Comparison of ENCODE assay signal across 10 cellular contexts in genomic region chr4:87502580-87503238, GRCh38. TPM values are rescaled to one million over a fixed set of nuclear protein-coding genes. Genes with fewer than 3 reads are reported as not detected.
DNase-seq lines count a peak whose midpoint lies in the region; ATAC-seq and TF ChIP-seq lines count a peak whose summit lies in the region.
"Had no signal": no experiment of that assay in that cellular context is flagged by ENCODE, and none has a peak within 500 bp of the region (broad histone marks: within the 10 kb centered on the region; RNA-seq: fewer than 3 reads in every experiment).

No MANE protein-coding gene starts in this region.

- H3K4me3 ChIP-seq in body of pancreas (no peak overlapping the region), transverse colon (no peak overlapping the region), OCI-LY7 (ENCODE audit: low read depth, low read length, poor library complexity, severe bottlenecking) (no peak overlapping the region)

- in situ Hi-C loops in transverse colon (cut with MboI; ENCODE audit: low pct_ligation_motif_present in 1 of 4, low pct_unique_long_range_greater_than_20kb in 1 of 4, low sequenced_read_pairs in 3 of 4) = no loop called here

- CTCF ChIA-PET in OCI-LY7 (lab: Charles Lee; ENCODE audit: unreplicated experiment) = no interaction called here

- no peaks in the 10 kb centered on the region for H3K9me2 ChIP-seq in OCI-LY7 (ENCODE audit: insufficient read depth, low read length)

- H3K79me2 ChIP-seq in OCI-LY7 (ENCODE audit: insufficient read depth, low read depth, low read length) = no peaks in the 10 kb centered on the region

- H3K4me1 ChIP-seq in body of pancreas = no peaks in the 10 kb centered on the region
- H3K4me1 ChIP-seq in transverse colon = peaks cover 0 to 41% (median 13%) of the 10 kb centered on the region in 4 donors
- no peaks in the 10 kb centered on the region for H3K4me1 ChIP-seq in OCI-LY7 (ENCODE audit: insufficient read depth, low read length, poor library complexity, severe bottlenecking)

- H3K27me3 ChIP-seq in body of pancreas = no peaks in the 10 kb centered on the region
- H3K27me3 ChIP-seq in transverse colon = no peaks in the 10 kb centered on the region

- no peak overlapping the region for H3K4me2 ChIP-seq in OCI-LY7 (ENCODE audit: low read length)

- H3K27ac ChIP-seq in body of pancreas = peak overlapping the region in 2 of 4 donors; percentile 5 to 29
- H3K27ac ChIP-seq in transverse colon = peak overlapping the region; percentile 5 to 12 (median 7)
- no peak overlapping the region for H3K27ac ChIP-seq in OCI-LY7 (ENCODE audit: low read depth, low read length, poor library complexity, severe bottlenecking)

- H2AFZ ChIP-seq in OCI-LY7 (ENCODE audit: low read length) = no peak overlapping the region

- ATAC-seq in body of pancreas = peak; percentile 59

- POLR2A ChIA-PET in OCI-LY7 (lab: Charles Lee) = no interaction called here

- peak; percentile 11 for DNase-seq in NCI-H2196 (lab: John Stamatoyannopoulos, UW; ENCODE audit: unreplicated experiment)
- DNase-seq in NCI-H2196 treated with DMSO at 0.1 percent for 48 hours (lab: John Stamatoyannopoulos, UW; ENCODE audit: unreplicated experiment) = no peak
- no peak for DNase-seq in body of pancreas
- DNase-seq in iris pigment epithelial cell (ENCODE audit: low read depth) = peak; percentile 70
- DNase-seq in transverse colon = no peak
- DNase-seq in central memory CD4-positive, alpha-beta T cell = no peak
- DNase-seq in OCI-LY7 (ENCODE audit: low spot score) = no peak
- no peak for DNase-seq in SHP77 treated with DMSO at 0.1 percent for 48 hours (lab: John Stamatoyannopoulos, UW)
- DNase-seq: activated effector memory CD4-positive, alpha-beta T cell treated with Interleukin-2 at 50 U/mL for 16 hours had no signal

- H4K20me1 ChIP-seq in OCI-LY7 (ENCODE audit: insufficient read depth, low read length) = no peaks in the 10 kb centered on the region

- intact Hi-C loops in body of pancreas (cut with DNase I) = no loop called here
- intact Hi-C loops in transverse colon (cut with DNase I; ENCODE audit: low total_unique reads) = no loop called here
- intact Hi-C loops in OCI-LY7 (cut with micrococcal nuclease; ENCODE audit: unreplicated experiment) = no loop called here

- no peak for TF ChIP-seq EP300 in transverse colon (IDR thresholded peaks at IDR 0.05; ENCODE audit: low read depth)

- no TSS peak for BruUV-seq in OCI-LY7 (replicated peaks; lab: Mats Ljungman, UMichigan)

- TF ChIP-seq POLR2A in body of pancreas (IDR thresholded peaks at IDR 0.05) (no peak), transverse colon (IDR thresholded peaks at IDR 0.05) (no peak)

- H3K36me3 ChIP-seq in body of pancreas (replicated peaks in 1 of 2; ENCODE audit: insufficient read depth in 1 of 2, low read depth in 2 of 2) (no peaks in the 10 kb centered on the region), transverse colon (no peaks in the 10 kb centered on the region), OCI-LY7 (ENCODE audit: insufficient read depth, low read length) (no peaks in the 10 kb centered on the region)

- H3K9me3 ChIP-seq in body of pancreas (no peaks in the 10 kb centered on the region), transverse colon (no peaks in the 10 kb centered on the region), OCI-LY7 (ENCODE audit: low read length) (no peaks in the 10 kb centered on the region)

- TF ChIP-seq CTCF in body of pancreas (IDR thresholded peaks at IDR 0.05) (no peak), transverse colon (IDR thresholded peaks at IDR 0.05) (no peak), OCI-LY7 (conservative IDR thresholded peaks at IDR 0.05; ENCODE audit: low read length) (no peak)

RNA-seq across cellular contexts. Expression of gene SPARCL1, which starts 26.5 kb away (rescaled TPM):
- total RNA-seq in body of pancreas (100 to 1,000 TPM; 137 to 141 TPM), transverse colon (100 to 1,000 TPM; 113 to 228 (median 151) TPM), OCI-LY7 (2022) (not detected in 2 replicates)
- total RNA-seq in OCI-LY7 (2014; rRNA removed; shearing (Covaris generic)) = not detected in 2 replicates
- total RNA-seq: NCI-H460 had no signal

Comparison
In these comparisons a context has a peak if more than half of its experiments do, and no peak if none do; other contexts are left out.
1. DNase-seq: peak in NCI-H2196 (single experiment) and iris pigment epithelial cell (single experiment); none in NCI-H2196 treated with DMSO at 0.1 percent for 48 hours (single experiment), body of pancreas (0 of 4), transverse colon (single experiment), central memory CD4-positive, alpha-beta T cell (single experiment), OCI-LY7 (single experiment) and SHP77 treated with DMSO at 0.1 percent for 48 hours (single experiment).
2. RNA of gene SPARCL1, which starts 26.5 kb away (total RNA-seq): 113 to 228 TPM in transverse colon and 137 to 141 TPM in body of pancreas; not detected in OCI-LY7; every median in the first group is over 100 times any median in the second.